9 cellular contexts compared by ENCODE assay signal in genomic region chr17:596763-597644, GRCh38.
A peak's percentile ranks its signal among the peaks of the same experiment; 100 is the strongest.
DNase-seq lines count a peak whose midpoint lies in the region; ATAC-seq and TF ChIP-seq lines count a peak whose summit lies in the region.
"Had no signal": no experiment of that assay in that cellular context is flagged by ENCODE, and none has a peak within 500 bp of the region (broad histone marks: within the 10 kb centered on the region; RNA-seq: fewer than 3 reads in every experiment).

No MANE protein-coding gene starts in this region.

- DNase-seq in AG20443 (ENCODE audit: low spot score) (peak; percentile 68), M059J (ENCODE audit: low read depth) (peak; percentile 56), mammary epithelial cell (peak; percentile 81), progenitor cell of endocrine pancreas (ENCODE audit: low spot score, unreplicated experiment) (no peak), middle frontal gyrus (ENCODE audit: extremely low spot score, low spot score) (no peak), UCSD-AML1 (lab: John Stamatoyannopoulos, UW; ENCODE audit: unreplicated experiment) (no peak), testis (no peak)

- peaks cover 2% of the 10 kb centered on the region for H3K36me3 ChIP-seq in mammary epithelial cell (ENCODE audit: insufficient read depth, low read length)
- no peaks in the 10 kb centered on the region for H3K36me3 ChIP-seq in testis (ENCODE audit: low read depth, missing control alignments)

- TF ChIP-seq POLR2A in testis (IDR thresholded peaks at IDR 0.05), result no peak

- H3K4me3 ChIP-seq in mammary epithelial cell (replicated peaks in 1 of 3; ENCODE audit: insufficient read depth in 1 of 3, low read depth in 2 of 3, low read length in 3 of 3), result no peak overlapping the region
- H3K4me3 ChIP-seq in testis, result no peak overlapping the region
- H3K4me3 ChIP-seq: GM23338 had no signal

- peaks cover 8% of the 10 kb centered on the region for H3K4me1 Mint-ChIP-seq in progenitor cell of endocrine pancreas (ENCODE audit: low read depth)
- H3K4me1 Mint-ChIP-seq: GM23338 had no signal

- peak overlapping the region; percentile 81 for H3K27ac ChIP-seq in mammary epithelial cell (ENCODE audit: insufficient read depth, low read depth, low read length)
- no peak overlapping the region for H3K27ac ChIP-seq in testis

- peak overlapping the region; percentile 38 for H3K9ac ChIP-seq in mammary epithelial cell (ENCODE audit: insufficient read depth, low read length)

- H3K27me3 ChIP-seq in mammary epithelial cell (ENCODE audit: insufficient read depth, low read length) (no peaks in the 10 kb centered on the region), testis (no peaks in the 10 kb centered on the region)

- no peaks in the 10 kb centered on the region for H3K27me3 Mint-ChIP-seq in progenitor cell of endocrine pancreas

- peak overlapping the region; percentile 17 for H3K4me3 Mint-ChIP-seq in progenitor cell of endocrine pancreas (ENCODE audit: low read depth)
- H3K4me3 Mint-ChIP-seq: GM23338 had no signal

- 29% methylated on average over 10 of the region's 14 CpGs for WGBS in mammary epithelial cell (ENCODE audit: low coverage, missing lambda C conversion rate)
- 85 to 91% methylated on average over 13 of the region's 14 CpGs for WGBS in testis, 2 donors

- ATAC-seq in GM19467 (IDR thresholded peaks at IDR 0.05; ENCODE audit: unreplicated experiment), result no peak
- ATAC-seq: GM23338 had no signal

- H3K9me3 Mint-ChIP-seq in progenitor cell of endocrine pancreas (ENCODE audit: low read depth), result peaks cover 3% of the 10 kb centered on the region

- no peaks in the 10 kb centered on the region for H3K79me2 ChIP-seq in mammary epithelial cell (ENCODE audit: insufficient read depth, low read length)

- BruUV-seq in mammary epithelial cell (replicated peaks; lab: Mats Ljungman, UMichigan), result no TSS peak

- intact Hi-C loops in mammary epithelial cell (cut with micrococcal nuclease), result no loop called here
- intact Hi-C loops in testis (cut with DNase I; ENCODE audit: low total_unique reads), result no loop called here

- no peak for TF ChIP-seq CTCF in mammary epithelial cell (conservative IDR thresholded peaks at IDR 0.05 in 1 of 2, IDR thresholded peaks at IDR 0.05 in 1 of 2; ENCODE audit: extremely low read depth in 1 of 2, insufficient read depth in 1 of 2, low read depth in 1 of 2, low read length in 2 of 2)
- no peak for TF ChIP-seq CTCF in progenitor cell of endocrine pancreas (IDR thresholded peaks at IDR 0.05; ENCODE audit: unreplicated experiment)
- TF ChIP-seq CTCF in testis (IDR thresholded peaks at IDR 0.05), result no peak

- dilution Hi-C loops in mammary epithelial cell (cut with HindIII; ENCODE audit: low sequenced_read_pairs), result no loop called here

- no peaks in the 10 kb centered on the region for H3K9me3 ChIP-seq in mammary epithelial cell (replicated peaks; ENCODE audit: insufficient read depth, low read length)
- H3K9me3 ChIP-seq in testis, result no peaks in the 10 kb centered on the region

- H3K36me3 Mint-ChIP-seq in progenitor cell of endocrine pancreas (ENCODE audit: insufficient read depth), result peaks cover 34% of the 10 kb centered on the region

- CTCF ChIA-PET in mammary epithelial cell (lab: Charles Lee; ENCODE audit: low non-redundant PET), result no interaction called here

- H3K4me1 ChIP-seq in mammary epithelial cell (ENCODE audit: insufficient read depth, low read length) (peaks cover 18% of the 10 kb centered on the region), testis (no peaks in the 10 kb centered on the region)

- peak overlapping the region; percentile 62 for H3K27ac Mint-ChIP-seq in progenitor cell of endocrine pancreas
- H3K27ac Mint-ChIP-seq: GM23338 had no signal

- H3K4me2 ChIP-seq in mammary epithelial cell (ENCODE audit: insufficient read depth, low read depth, low read length), result peak overlapping the region; percentile 10
- H3K4me2 ChIP-seq: GM23338 had no signal

- in situ Hi-C loops in mammary epithelial cell (cut with MboI; ENCODE audit: low sequenced_read_pairs in 2 of 2), result no loop called here

- H2AFZ ChIP-seq in mammary epithelial cell (ENCODE audit: low read depth, low read length), result peak overlapping the region; percentile 57
- H2AFZ ChIP-seq: GM23338 had no signal

- no peaks in the 10 kb centered on the region for H4K20me1 ChIP-seq in mammary epithelial cell (ENCODE audit: insufficient read depth, low read length)

Comparison
In these comparisons a context has a peak if more than half of its experiments do, and no peak if none do; other contexts are left out.
1. DNase-seq: peak in AG20443 (single experiment), M059J (single experiment) and mammary epithelial cell (single experiment); none in progenitor cell of endocrine pancreas (single experiment), middle frontal gyrus (single experiment), UCSD-AML1 (single experiment) and testis (single experiment).